ENCODE assay signal across 1 cellular context in the genomic region with DNA sequence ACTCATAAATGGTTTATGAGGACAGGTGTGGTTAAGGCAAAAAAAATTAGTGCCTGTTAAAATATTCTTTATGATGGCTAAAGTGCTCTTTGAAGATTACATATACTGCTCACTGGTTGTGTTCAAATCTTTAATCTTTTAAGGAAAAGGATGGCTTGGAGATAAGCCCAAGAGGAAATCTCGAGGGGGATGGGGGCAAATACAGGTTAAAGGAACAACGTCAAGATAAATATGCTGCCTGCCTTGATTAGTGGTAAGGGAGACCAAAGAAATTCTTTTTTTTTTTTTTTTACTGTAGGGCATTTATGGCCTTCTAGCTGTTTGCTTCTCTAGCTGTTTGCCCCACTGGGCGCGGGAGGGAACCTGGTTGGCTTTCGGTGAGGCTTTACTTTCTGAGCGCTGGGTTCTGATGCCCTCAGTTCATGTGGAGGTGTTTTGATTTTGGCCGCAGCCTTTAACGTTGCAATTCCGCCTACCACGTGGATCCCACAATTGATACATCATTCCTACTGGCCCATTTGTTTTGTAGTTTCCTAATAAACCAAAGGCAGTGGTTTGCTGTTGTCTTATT.
TF ChIP-seq lines count a peak whose summit lies in the region.

No MANE protein-coding gene starts in this region.

TF ChIP-seq in GM23338, 12 proteins besides CTCF, POLR2A, EP300 and RAD21 (continued from another document):
- TF ChIP-seq, protein P1, sequence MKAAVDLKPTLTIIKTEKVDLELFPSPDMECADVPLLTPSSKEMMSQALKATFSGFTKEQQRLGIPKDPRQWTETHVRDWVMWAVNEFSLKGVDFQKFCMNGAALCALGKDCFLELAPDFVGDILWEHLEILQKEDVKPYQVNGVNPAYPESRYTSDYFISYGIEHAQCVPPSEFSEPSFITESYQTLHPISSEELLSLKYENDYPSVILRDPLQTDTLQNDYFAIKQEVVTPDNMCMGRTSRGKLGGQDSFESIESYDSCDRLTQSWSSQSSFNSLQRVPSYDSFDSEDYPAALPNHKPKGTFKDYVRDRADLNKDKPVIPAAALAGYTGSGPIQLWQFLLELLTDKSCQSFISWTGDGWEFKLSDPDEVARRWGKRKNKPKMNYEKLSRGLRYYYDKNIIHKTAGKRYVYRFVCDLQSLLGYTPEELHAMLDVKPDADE (IDR thresholded peaks at IDR 0.05): no peak
TF ChIP-seq in GM23338: peak in this region for 0.
